9 cellular contexts compared by ENCODE assay signal in genomic region chr19:13099073-13099999, GRCh38. TPM values are rescaled to one million over a fixed set of nuclear protein-coding genes. Genes with fewer than 3 reads are reported as not detected.
DNase-seq lines count a peak whose midpoint lies in the region; ATAC-seq, FAIRE-seq and TF ChIP-seq lines count a peak whose summit lies in the region.
"Had no signal": no experiment of that assay in that cellular context is flagged by ENCODE, and none has a peak within 500 bp of the region (broad histone marks: within the 10 kb centered on the region; RNA-seq: fewer than 3 reads in every experiment).

No MANE protein-coding gene starts in this region.

- no peaks in the 10 kb centered on the region for H3K9me3 Mint-ChIP-seq in GM23338

- no peaks in the 10 kb centered on the region for H3K79me2 ChIP-seq in GM23338 (replicated peaks; ENCODE audit: insufficient read depth)
- peaks cover 59% of the 10 kb centered on the region for H3K79me2 ChIP-seq in K562 (ENCODE audit: control insufficient read depth, insufficient read depth, low read length)

- H3K27ac ChIP-seq in GM23338 (ENCODE audit: low read depth): no peak overlapping the region
- peak overlapping the region; percentile 98 for H3K27ac ChIP-seq in K562 (ENCODE audit: extremely low read depth, low read depth, low read length)

- H4K20me1 ChIP-seq in GM23338 (replicated peaks; ENCODE audit: insufficient read depth): peaks cover 9% of the 10 kb centered on the region; the same call in 1 of the 2 replicates
- H4K20me1 ChIP-seq in K562 (replicated peaks; ENCODE audit: control insufficient read depth, insufficient read depth, low read length): no peaks in the 10 kb centered on the region

- CTCF ChIA-PET in K562 (lab: Yijun Ruan, JAX; ENCODE audit: low intra/inter-chr PET ratio): interaction anchor here (0.8 kb wide), 1 partner anchor 162 kb away, joined by 3 read pairs; no protein-coding TSS in a partner anchor

- H3K36me3 Mint-ChIP-seq in GM23338 (ENCODE audit: low read depth): no peaks in the 10 kb centered on the region

- H3K36me3 ChIP-seq in GM23338 (ENCODE audit: insufficient read depth): no peaks in the 10 kb centered on the region
- H3K36me3 ChIP-seq in K562 (ENCODE audit: control insufficient read depth, insufficient read depth, low read length): peaks cover 39% of the 10 kb centered on the region

- intact Hi-C loops in K562 (cut with micrococcal nuclease) (no loop called here), lower leg skin (cut with DNase I; ENCODE audit: low total_unique reads) (loop anchor here (5.0 kb wide), 1 partner anchor 122 kb away; no protein-coding TSS in a partner anchor)

- FAIRE-seq in K562 (lab: Jason Lieb, UNC): peak; percentile 73
- FAIRE-seq: TTC549 had no signal

- H3K27me3 Mint-ChIP-seq in GM23338 (ENCODE audit: insufficient read depth, low read depth, poor library complexity): peaks cover 74% of the 10 kb centered on the region

- no peaks in the 10 kb centered on the region for H3K9me1 ChIP-seq in K562 (ENCODE audit: control insufficient read depth, insufficient read depth, low read length)

- H3K4me2 ChIP-seq in GM23338 (peak overlapping the region; percentile 82), K562 (ENCODE audit: insufficient read depth, low read length) (peak overlapping the region; percentile 99)

- H3K4me1 ChIP-seq in GM23338 (ENCODE audit: insufficient read depth) (peaks cover 36% of the 10 kb centered on the region), K562 (replicated peaks in 1 of 2; ENCODE audit: control insufficient read depth in 2 of 2, insufficient read depth in 2 of 2, low read length in 2 of 2) (peaks cover 42 to 82% of the 10 kb centered on the region in 2 experiments)

- TF ChIP-seq CTCF in GM23338 (conservative IDR thresholded peaks at IDR 0.05; ENCODE audit: low read depth in 2 of 2): no peak
- TF ChIP-seq CTCF in K562 (IDR thresholded peaks at IDR 0.05 in 2 of 3, conservative IDR thresholded peaks at IDR 0.05 in 1 of 3; ENCODE audit: insufficient read depth in 2 of 3, low read depth in 1 of 3, low read length in 3 of 3): no peak
- no peak for TF ChIP-seq CTCF in lower leg skin (IDR thresholded peaks at IDR 0.05)

- no peaks in the 10 kb centered on the region for H3K9me3 ChIP-seq in K562 (replicated peaks; ENCODE audit: control insufficient read depth, insufficient read depth, low read depth, low read length)

- H2AFZ ChIP-seq in GM23338 (peak overlapping the region; percentile 5; the same call in 1 of the 2 replicates), K562 (ENCODE audit: low read depth, low read length) (no peak overlapping the region)

- H3K4me3 ChIP-seq in GM23338 (peak overlapping the region; percentile 59), K562 (peak overlapping the region; percentile 98), lower leg skin (ENCODE audit: low read depth, poor library complexity, severe bottlenecking) (peak overlapping the region; percentile 17)

- peak; percentile 3; the same call in 2 of the 3 replicates for ATAC-seq in GM23338
- peak; percentile 10 for ATAC-seq in K562
- no peak for ATAC-seq in HG03378 (IDR thresholded peaks at IDR 0.05; ENCODE audit: unreplicated experiment)
- ATAC-seq in GM21619 (IDR thresholded peaks at IDR 0.05; ENCODE audit: unreplicated experiment): no peak

- peaks cover 41% of the 10 kb centered on the region for H3F3A ChIP-seq in GM23338 (replicated peaks; ENCODE audit: low read depth)

- H3K9me2 ChIP-seq in GM23338 (ENCODE audit: insufficient read depth): no peaks in the 10 kb centered on the region

- DNase-seq in GM23338 (ENCODE audit: low spot score) (peak; percentile 87), T-helper 9 cell (peak; percentile 72), K562 (ENCODE audit: extremely low read depth in 1 of 4, low spot score in 3 of 4) (peak; percentile 45 to 88 (median 60)), lower leg skin (ENCODE audit: low spot score in 2 of 2) (no peak), OCI-M2 (lab: John Stamatoyannopoulos, UW; ENCODE audit: unreplicated experiment) (no peak)
- peak; percentile 55 to 75 for DNase-seq in stimulated activated CD8-positive, alpha-beta memory T cell treated with anti-CD3 and anti-CD28 coated beads, Interleukin-7, amount 100 ng/mL, for 4 hours (ENCODE audit: low read depth in 2 of 2)

- peaks cover 25% of the 10 kb centered on the region for H3K4me1 Mint-ChIP-seq in GM23338

- no peak for TF ChIP-seq EP300 in K562 (IDR thresholded peaks at IDR 0.05; ENCODE audit: low read length)

- H3K27ac Mint-ChIP-seq in GM23338: no peak overlapping the region

- in situ Hi-C loops in K562 (cut with MboI): no loop called here

- WGBS in K562 (ENCODE audit: insufficient coverage, low coverage, missing lambda C conversion rate): 2% methylated on average over 71 of the region's 77 CpGs
- WGBS in lower leg skin, 2 donors: 22 to 29% methylated on average over 28 to 41 of the region's 77 CpGs

- no peak; a peak in 1 of 4 replicates for TF ChIP-seq RAD21 in K562 (CRISPR knock-in tag; conservative IDR thresholded peaks at IDR 0.05 in 1 of 2, IDR thresholded peaks at IDR 0.05 in 1 of 2)

- peaks cover 77% of the 10 kb centered on the region for H3K27me3 ChIP-seq in GM23338 (ENCODE audit: insufficient read depth)
- no peaks in the 10 kb centered on the region for H3K27me3 ChIP-seq in K562 (ENCODE audit: control insufficient read depth in 2 of 2, insufficient read depth in 2 of 2, low read length in 2 of 2)

- peak overlapping the region; percentile 74 to 95 for H3K9ac ChIP-seq in K562 (ENCODE audit: insufficient read depth in 1 of 2, low read depth in 2 of 2, low read length in 2 of 2)

- H3K4me3 Mint-ChIP-seq in GM23338: peak overlapping the region; percentile 59

- BruUV-seq in K562 (replicated peaks; lab: Mats Ljungman, UMichigan): no TSS peak

- TF ChIP-seq POLR2A in K562 (conservative IDR thresholded peaks at IDR 0.05) (no peak), lower leg skin (IDR thresholded peaks at IDR 0.05) (no peak)

- POLR2A ChIA-PET in K562 (lab: Yijun Ruan, JAX): interaction anchor here (0.6 to 3.1 kb wide), 7 partner anchors 9 to 122 kb away, joined by 4 to 16 read pairs (median 4); no protein-coding TSS in a partner anchor

RNA-seq across cellular contexts. Expression of gene LYL1, which starts 3.3 kb away (rescaled TPM):
- total RNA-seq in GM23338 (2014; rRNA removed; shearing (Covaris generic)): 0.47 and 2.2 TPM in 2 replicates
- polyA plus RNA-seq in GM23338 (2016; fragmentation: Nextera tagmentation; extraction: Ambion mirVana) (0.77 and 1.2 TPM in 2 replicates), K562 (2011; rRNA removed) (34.0 and 47.0 TPM in 2 replicates), K562 (2014; fragmentation: Illumina TruSeq; extraction: Trizol) (17.8 and 71.5 TPM in 2 replicates), K562 (2014; fragmentation: Nextera tagmentation; extraction: Ambion mirVana) (1 to 10 TPM; 1.3 to 1.6 TPM), K562 (2014; rRNA removed) (165 and 175 TPM in 2 replicates)
- 54.5 and 112 TPM in 2 replicates for total RNA-seq in K562 (2011; cell fraction: chromatin; rRNA removed; ENCODE audit: low replicate concordance)
- total RNA-seq in K562 (2011; cell fraction: nucleolus; rRNA removed): 105 and 123 TPM in 2 replicates
- total RNA-seq in K562 (2011; cell fraction: nucleoplasm; rRNA removed): 74.6 and 89.7 TPM in 2 replicates
- total RNA-seq in K562 (2014; rRNA removed) (266 and 312 TPM in 2 replicates), K562 (2014; rRNA removed; fragmentation: Illumina TruSeq; extraction: Trizol) (13.2 and 17.7 TPM in 2 replicates), K562 (2015; rRNA removed; fragmentation: Illumina TruSeq; extraction: Trizol) (89.9 and 108 TPM in 2 replicates), K562 (2021) (216 and 218 TPM in 2 replicates), lower leg skin (1 to 10 TPM; 4.9 to 8.3 (median 7.0) TPM)
- polyA plus RNA-seq in K562 (2011; cell fraction: cytosol; rRNA removed): 73.1 and 246 TPM in 2 replicates
- 76.6 and 132 TPM in 2 replicates for polyA plus RNA-seq in K562 (2011; cell fraction: nucleus; rRNA removed)
- 144 and 229 TPM in 2 replicates for polyA plus RNA-seq in K562 (2012)
- 12.7 and 14.2 TPM in 2 replicates for polyA minus RNA-seq in K562 (2011; rRNA and poly(A)+ RNA removed)
- 46.0 and 79.3 TPM in 2 replicates for polyA minus RNA-seq in K562 (2011; cell fraction: cytosol; rRNA and poly(A)+ RNA removed)
- 37.4 and 52.3 TPM in 2 replicates for polyA minus RNA-seq in K562 (2011; cell fraction: nucleus; rRNA and poly(A)+ RNA removed)

RNA-seq across cellular contexts. Expression of gene TRMT1, which starts 17.2 kb away (rescaled TPM):
- 76.4 and 88.6 TPM in 2 replicates for total RNA-seq in GM23338 (2014; rRNA removed; shearing (Covaris generic))
- polyA plus RNA-seq in GM23338 (2016; fragmentation: Nextera tagmentation; extraction: Ambion mirVana) (90.1 and 92.6 TPM in 2 replicates), K562 (2011; rRNA removed) (44.1 and 53.3 TPM in 2 replicates), K562 (2014; fragmentation: Illumina TruSeq; extraction: Trizol) (84.8 and 96.2 TPM in 2 replicates), K562 (2014; fragmentation: Nextera tagmentation; extraction: Ambion mirVana) (10 to 100 TPM in 1 of 2 experiments, 1 to 10 TPM in 1; 5.8 to 10.9 TPM), K562 (2014; rRNA removed) (155 and 158 TPM in 2 replicates)
- 73.3 and 179 TPM in 2 replicates for total RNA-seq in K562 (2011; cell fraction: chromatin; rRNA removed; ENCODE audit: low replicate concordance)
- 168 and 175 TPM in 2 replicates for total RNA-seq in K562 (2011; cell fraction: nucleolus; rRNA removed)
- 79.0 and 80.0 TPM in 2 replicates for total RNA-seq in K562 (2011; cell fraction: nucleoplasm; rRNA removed)
- total RNA-seq in K562 (2014; rRNA removed) (89.1 and 113 TPM in 2 replicates), K562 (2014; rRNA removed; fragmentation: Illumina TruSeq; extraction: Trizol) (25.8 and 42.9 TPM in 2 replicates), K562 (2015; rRNA removed; fragmentation: Illumina TruSeq; extraction: Trizol) (54.3 and 60.2 TPM in 2 replicates), K562 (2021) (118 TPM in 2 replicates), lower leg skin (10 to 100 TPM; 17.7 to 60.4 (median 32.7) TPM)
- 39.2 and 80.0 TPM in 2 replicates for polyA plus RNA-seq in K562 (2011; cell fraction: cytosol; rRNA removed)
- polyA plus RNA-seq in K562 (2011; cell fraction: nucleus; rRNA removed): 282 and 531 TPM in 2 replicates
- polyA plus RNA-seq in K562 (2012): 59.6 and 77.8 TPM in 2 replicates
- 23.7 and 27.9 TPM in 2 replicates for polyA minus RNA-seq in K562 (2011; rRNA and poly(A)+ RNA removed)
- polyA minus RNA-seq in K562 (2011; cell fraction: cytosol; rRNA and poly(A)+ RNA removed): 49.3 and 51.7 TPM in 2 replicates
- 50.5 and 77.3 TPM in 2 replicates for polyA minus RNA-seq in K562 (2011; cell fraction: nucleus; rRNA and poly(A)+ RNA removed)

RNA-seq across cellular contexts. Expression of gene NACC1, which starts 18.7 kb away (rescaled TPM):
- total RNA-seq in GM23338 (2014; rRNA removed; shearing (Covaris generic)): 203 and 260 TPM in 2 replicates
- polyA plus RNA-seq in GM23338 (2016; fragmentation: Nextera tagmentation; extraction: Ambion mirVana) (12.4 and 16.1 TPM in 2 replicates), K562 (2011; rRNA removed) (25.8 and 49.0 TPM in 2 replicates), K562 (2014; fragmentation: Illumina TruSeq; extraction: Trizol) (23.2 and 90.7 TPM in 2 replicates), K562 (2014; fragmentation: Nextera tagmentation; extraction: Ambion mirVana) (under 1 TPM; 0.04 to 0.17 TPM), K562 (2014; rRNA removed) (46.1 and 68.1 TPM in 2 replicates)
- 31.6 and 133 TPM in 2 replicates for total RNA-seq in K562 (2011; cell fraction: chromatin; rRNA removed; ENCODE audit: low replicate concordance)
- 77.5 and 89.6 TPM in 2 replicates for total RNA-seq in K562 (2011; cell fraction: nucleolus; rRNA removed)
- 35.3 and 45.1 TPM in 2 replicates for total RNA-seq in K562 (2011; cell fraction: nucleoplasm; rRNA removed)
- total RNA-seq in K562 (2014; rRNA removed) (62.4 and 85.7 TPM in 2 replicates), K562 (2014; rRNA removed; fragmentation: Illumina TruSeq; extraction: Trizol) (9.1 and 9.5 TPM in 2 replicates), K562 (2015; rRNA removed; fragmentation: Illumina TruSeq; extraction: Trizol) (40.2 and 46.8 TPM in 2 replicates), K562 (2021) (93.0 and 96.6 TPM in 2 replicates), lower leg skin (10 to 100 TPM; 21.4 to 46.1 (median 39.8) TPM)
- polyA plus RNA-seq in K562 (2011; cell fraction: cytosol; rRNA removed): 59.4 and 222 TPM in 2 replicates
- polyA plus RNA-seq in K562 (2011; cell fraction: nucleus; rRNA removed): 52.2 and 123 TPM in 2 replicates
- polyA plus RNA-seq in K562 (2012): 35.2 and 37.0 TPM in 2 replicates
- 17.9 and 39.8 TPM in 2 replicates for polyA minus RNA-seq in K562 (2011; rRNA and poly(A)+ RNA removed)
- 67.5 and 79.0 TPM in 2 replicates for polyA minus RNA-seq in K562 (2011; cell fraction: cytosol; rRNA and poly(A)+ RNA removed)
- polyA minus RNA-seq in K562 (2011; cell fraction: nucleus; rRNA and poly(A)+ RNA removed): 16.6 and 18.0 TPM in 2 replicates

RNA-seq across cellular contexts. Expression of gene STX10, which starts 50.8 kb away (rescaled TPM):
- total RNA-seq in GM23338 (2014; rRNA removed; shearing (Covaris generic)): 55.9 and 58.3 TPM in 2 replicates
- polyA plus RNA-seq in GM23338 (2016; fragmentation: Nextera tagmentation; extraction: Ambion mirVana) (42.8 and 44.0 TPM in 2 replicates), K562 (2011; rRNA removed) (46.6 and 77.4 TPM in 2 replicates), K562 (2014; fragmentation: Illumina TruSeq; extraction: Trizol) (30.3 and 35.2 TPM in 2 replicates), K562 (2014; fragmentation: Nextera tagmentation; extraction: Ambion mirVana) (1 to 10 TPM in 1 of 2 experiments, under 1 TPM in 1; 0.51 to 1.7 TPM), K562 (2014; rRNA removed) (66.3 and 78.0 TPM in 2 replicates)
- 25.6 and 67.7 TPM in 2 replicates for total RNA-seq in K562 (2011; cell fraction: chromatin; rRNA removed; ENCODE audit: low replicate concordance)
- total RNA-seq in K562 (2011; cell fraction: nucleolus; rRNA removed): 56.9 and 60.3 TPM in 2 replicates
- total RNA-seq in K562 (2011; cell fraction: nucleoplasm; rRNA removed): 42.4 and 42.7 TPM in 2 replicates
- total RNA-seq in K562 (2014; rRNA removed) (57.8 and 59.2 TPM in 2 replicates), K562 (2014; rRNA removed; fragmentation: Illumina TruSeq; extraction: Trizol) (12.6 and 19.0 TPM in 2 replicates), K562 (2015; rRNA removed; fragmentation: Illumina TruSeq; extraction: Trizol) (31.0 and 33.9 TPM in 2 replicates), K562 (2021) (39.6 and 41.6 TPM in 2 replicates), lower leg skin (100 to 1,000 TPM in 1 of 4 donors, 10 to 100 TPM in 3; 67.8 to 110 (median 78.0) TPM)
- polyA plus RNA-seq in K562 (2011; cell fraction: cytosol; rRNA removed): 62.2 and 72.6 TPM in 2 replicates
- 159 and 172 TPM in 2 replicates for polyA plus RNA-seq in K562 (2011; cell fraction: nucleus; rRNA removed)
- polyA plus RNA-seq in K562 (2012): 46.6 and 75.7 TPM in 2 replicates
- polyA minus RNA-seq in K562 (2011; rRNA and poly(A)+ RNA removed): 12.8 and 14.0 TPM in 2 replicates
- polyA minus RNA-seq in K562 (2011; cell fraction: cytosol; rRNA and poly(A)+ RNA removed): 14.0 and 15.9 TPM in 2 replicates
- polyA minus RNA-seq in K562 (2011; cell fraction: nucleus; rRNA and poly(A)+ RNA removed): 10.5 and 19.3 TPM in 2 replicates

RNA-seq across cellular contexts. Expression of gene IER2, which starts 50.9 kb away (rescaled TPM):
- 99.1 and 124 TPM in 2 replicates for total RNA-seq in GM23338 (2014; rRNA removed; shearing (Covaris generic))
- polyA plus RNA-seq in GM23338 (2016; fragmentation: Nextera tagmentation; extraction: Ambion mirVana) (191 and 200 TPM in 2 replicates), K562 (2011; rRNA removed) (23.7 and 32.9 TPM in 2 replicates), K562 (2014; fragmentation: Illumina TruSeq; extraction: Trizol) (35.5 and 67.9 TPM in 2 replicates), K562 (2014; fragmentation: Nextera tagmentation; extraction: Ambion mirVana) (1 to 10 TPM; 4.5 to 5.1 TPM), K562 (2014; rRNA removed) (127 and 140 TPM in 2 replicates)
- 67.1 and 140 TPM in 2 replicates for total RNA-seq in K562 (2011; cell fraction: chromatin; rRNA removed; ENCODE audit: low replicate concordance)
- total RNA-seq in K562 (2011; cell fraction: nucleolus; rRNA removed): 139 and 159 TPM in 2 replicates
- 90.2 and 96.9 TPM in 2 replicates for total RNA-seq in K562 (2011; cell fraction: nucleoplasm; rRNA removed)
- total RNA-seq in K562 (2014; rRNA removed) (84.5 and 134 TPM in 2 replicates), K562 (2014; rRNA removed; fragmentation: Illumina TruSeq; extraction: Trizol) (23.6 and 24.4 TPM in 2 replicates), K562 (2015; rRNA removed; fragmentation: Illumina TruSeq; extraction: Trizol) (14.8 and 17.4 TPM in 2 replicates), K562 (2021) (205 and 214 TPM in 2 replicates), lower leg skin (100 to 1,000 TPM; 118 to 146 (median 130) TPM)
- polyA plus RNA-seq in K562 (2011; cell fraction: cytosol; rRNA removed): 37.6 and 91.2 TPM in 2 replicates
- 112 and 193 TPM in 2 replicates for polyA plus RNA-seq in K562 (2011; cell fraction: nucleus; rRNA removed)
- polyA plus RNA-seq in K562 (2012): 158 and 169 TPM in 2 replicates
- polyA minus RNA-seq in K562 (2011; rRNA and poly(A)+ RNA removed): 8.8 and 9.1 TPM in 2 replicates
- 38.4 and 48.8 TPM in 2 replicates for polyA minus RNA-seq in K562 (2011; cell fraction: cytosol; rRNA and poly(A)+ RNA removed)
- 39.2 and 41.5 TPM in 2 replicates for polyA minus RNA-seq in K562 (2011; cell fraction: nucleus; rRNA and poly(A)+ RNA removed)

Comparison
In these comparisons a context has a peak if more than half of its experiments do, and no peak if none do; other contexts are left out.
1. ATAC-seq: peak in GM23338 (single experiment) and K562 (single experiment); none in HG03378 (single experiment) and GM21619 (single experiment).
2. DNase-seq: peak in GM23338 (single experiment), T-helper 9 cell (single experiment), K562 (4 of 4) and stimulated activated CD8-positive, alpha-beta memory T cell treated with anti-CD3 and anti-CD28 coated beads, Interleukin-7, amount 100 ng/mL, for 4 hours (2 of 2); none in lower leg skin (0 of 2) and OCI-M2 (single experiment).
3. H3K4me3 ChIP-seq: peak in every context shown above with its lines; median percentile 98 in K562; 59 in GM23338; 17 in lower leg skin.